In the genomic region with DNA sequence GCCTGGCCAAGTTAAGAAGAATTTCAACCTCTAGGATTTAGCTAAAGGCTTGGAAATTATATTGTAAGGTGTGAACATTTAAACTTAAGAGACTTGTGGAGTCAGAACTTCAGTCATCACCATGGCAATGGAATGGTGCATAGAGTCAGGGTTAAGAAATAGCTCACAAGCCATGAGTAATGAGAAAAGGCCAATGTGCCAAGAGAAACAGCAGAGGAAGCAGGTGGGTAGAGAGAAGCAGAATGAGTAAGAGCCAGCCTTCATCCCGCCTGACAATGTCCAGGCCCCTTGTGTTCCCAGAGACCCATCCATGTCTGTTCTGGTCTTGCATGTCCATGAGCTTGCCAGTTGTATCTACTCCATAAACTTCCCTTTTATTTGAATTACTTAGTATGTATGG, we compare ENCODE assay signal across 27 cellular contexts.
"Had no signal": no experiment of that assay in that cellular context is flagged by ENCODE, and none has a peak within 500 bp of the region (broad histone marks: within the 10 kb centered on the region; RNA-seq: fewer than 3 reads in every experiment).

No MANE protein-coding gene starts in this region.

- H3K36me3 ChIP-seq: cardiac muscle cell had no signal

- DNase-seq: activated B cell treated with CpG ODN at 0.5 μM for 24 hours; activated CD4-positive, alpha-beta T cell treated with anti-CD3 and anti-CD28 coated beads for 1 hour; activated CD4-positive, alpha-beta T cell treated with anti-CD3 and anti-CD28 coated beads, Interleukin-2, amount 10 ng/mL, durations not matched to agents 24 days and 14 days; activated CD4-positive, alpha-beta T cell treated with anti-CD3 and anti-CD28 coated beads, Interleukin-2, amount 50 U/mL, for 48 hours; activated CD8-positive, alpha-beta memory T cell treated with anti-CD3 and anti-CD28 coated beads for 24 hours; activated effector memory CD4-positive, alpha-beta T cell treated with anti-CD3 and anti-CD28 coated beads, Interleukin-2, amount 50 U/mL, for 16 hours; activated naive CD4-positive, alpha-beta T cell treated with Interleukin-2 at 50 U/mL for 16 hours; activated naive CD8-positive, alpha-beta T cell treated with anti-CD3 and anti-CD28 coated beads, Interleukin-2, amount 50 U/mL, for 24 hours; activated T-cell treated with anti-CD3 and anti-CD28 coated beads, Interleukin-2, amount 50 U/mL, for 4 hours; amygdala; NCI-H1048; NCI-H2029; NCI-H2107; NCI-H2171 treated with DMSO at 0.1 percent for 48 hours; NCI-H226; NCI-H510A; NCI-H526 treated with DMSO at 0.1 percent for 48 hours; RPMI8226; T-cell; T-helper 2 cell; T1000 had no signal

- ATAC-seq: activated naive CD4-positive, alpha-beta T cell treated with anti-CD3 and anti-CD28 coated beads, Interleukin-2, amount 50 U/mL, for 72 hours; activated naive CD8-positive, alpha-beta T cell treated with anti-CD3 and anti-CD28 coated beads, Interleukin-2, amount 50 U/mL, for 24 hours; activated T-cell treated with anti-CD3 and anti-CD28 coated beads, Interleukin-2, amount 50 U/mL, for 4 hours; Panc1; Right ventricle myocardium inferior; T-cell had no signal

- H3K27ac ChIP-seq: cardiac muscle cell, KMS-11, SK-N-MC had no signal

- H3K27me3 ChIP-seq: cardiac muscle cell had no signal

- H3K4me2 ChIP-seq: KMS-11 had no signal

- H3K9ac ChIP-seq: KMS-11 had no signal

- H3K4me3 ChIP-seq: cardiac muscle cell, SK-N-MC had no signal
